In the genomic region with DNA sequence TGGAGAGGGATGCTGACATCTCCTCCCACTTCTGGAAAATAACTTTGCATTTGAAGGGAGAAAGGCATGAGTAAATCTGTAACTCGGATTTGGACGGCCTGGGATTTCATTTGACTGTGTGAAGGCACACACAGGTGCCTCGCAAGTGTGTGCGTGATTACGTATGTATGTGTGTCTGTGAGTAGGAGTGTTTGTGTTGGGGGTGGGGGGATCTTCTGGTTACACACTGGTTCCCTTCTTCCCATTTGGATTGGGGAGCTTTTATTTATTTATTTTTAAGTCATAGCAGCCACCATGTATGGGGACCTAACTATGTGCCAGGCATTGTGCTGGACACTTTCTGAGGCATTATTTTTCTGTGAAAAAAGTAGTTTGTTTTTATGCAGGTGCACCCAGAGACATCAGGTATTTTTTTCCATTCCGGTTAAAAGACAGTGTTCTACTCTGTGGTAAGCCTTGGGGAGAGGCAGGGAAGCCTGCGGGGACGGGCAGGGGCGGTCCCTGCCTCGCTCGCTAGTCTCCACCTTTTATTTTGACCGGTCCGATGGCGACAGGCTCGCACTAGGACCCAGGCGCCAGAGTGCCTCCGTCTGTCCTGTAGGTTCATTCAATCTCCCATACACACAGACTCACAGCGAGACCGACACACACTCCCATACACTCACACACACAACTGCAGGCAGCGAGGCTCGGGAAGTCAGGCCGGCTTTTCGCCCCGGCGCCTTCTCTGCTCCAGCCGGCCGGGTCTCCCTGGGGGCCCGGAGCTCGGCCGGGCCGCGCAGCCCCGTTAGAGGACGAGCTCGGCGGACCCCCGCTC, we compare ENCODE assay signal across 1 cellular context.
TF ChIP-seq lines count a peak whose summit lies in the region.

MXI1 (plus strand) TSS at position 618 of the 817 bp plus-strand sequence. CDS start 204 bp downstream, outside the sequence.

TF ChIP-seq in GM12878, 131 proteins besides CTCF, POLR2A, EP300 and RAD21 (continued from another document and continues in another):
- TF ChIP-seq E2F8 (IDR thresholded peaks at IDR 0.05; ENCODE audit: low read depth, partially characterized antibody) (no peak), TAF1 (IDR thresholded peaks at IDR 0.05; ENCODE audit: borderline replicate concordance, low read depth, low read length) (no peak), JUNB (IDR thresholded peaks at IDR 0.05) (no peak), LARP7 (IDR thresholded peaks at IDR 0.05) (no peak), RAD51 (IDR thresholded peaks at IDR 0.05) (no peak), FOXK2 (IDR thresholded peaks at IDR 0.05) (no peak), EED (IDR thresholded peaks at IDR 0.05; ENCODE audit: low read depth) (no peak), MTA3 (IDR thresholded peaks at IDR 0.05; ENCODE audit: borderline replicate concordance, low read length) (no peak), CEBPB (IDR thresholded peaks at IDR 0.05; ENCODE audit: borderline replicate concordance in 1 of 2, low read depth in 2 of 2, low read length in 2 of 2) (no peak), SREBF1 (IDR thresholded peaks at IDR 0.05; ENCODE audit: low read length) (no peak), HCFC1 (IDR thresholded peaks at IDR 0.05; ENCODE audit: low read length) (no peak), SUZ12 (IDR thresholded peaks at IDR 0.05; ENCODE audit: unreplicated experiment) (no peak), ZNF207 (IDR thresholded peaks at IDR 0.05; ENCODE audit: borderline replicate concordance) (no peak), BACH1 (IDR thresholded peaks at IDR 0.05; ENCODE audit: borderline replicate concordance) (no peak), POLR2AphosphoS2 (IDR thresholded peaks at IDR 0.05; ENCODE audit: low read depth, low read length) (no peak), ZZZ3 (IDR thresholded peaks at IDR 0.05; ENCODE audit: control insufficient read depth, insufficient read length, low read depth) (no peak), E2F4 (IDR thresholded peaks at IDR 0.05; ENCODE audit: low read depth, low read length) (no peak), CBX3 (IDR thresholded peaks at IDR 0.05; ENCODE audit: borderline replicate concordance, low read depth) (no peak), BCL11A (IDR thresholded peaks at IDR 0.05; ENCODE audit: low read depth, low read length) (no peak), ZNF24 (IDR thresholded peaks at IDR 0.05) (no peak), NR2F1 (conservative IDR thresholded peaks at IDR 0.05) (0 out of 2 replicates have a peak, but pooled peaks have one; percentile 31), GATAD2B (conservative IDR thresholded peaks at IDR 0.05; ENCODE audit: low read depth) (peak; percentile 69), GABPA (IDR thresholded peaks at IDR 0.05; ENCODE audit: low read depth) (no peak), CBFB (IDR thresholded peaks at IDR 0.05; ENCODE audit: low read depth) (no peak), CHD2 (IDR thresholded peaks at IDR 0.05; ENCODE audit: borderline replicate concordance, low read depth, low read length) (peak; percentile 43; the same call in 1 of the 2 replicates), PAX8 (IDR thresholded peaks at IDR 0.05) (no peak), BCLAF1 (IDR thresholded peaks at IDR 0.05) (no peak), TCF3 (IDR thresholded peaks at IDR 0.05; ENCODE audit: borderline replicate concordance, insufficient read depth, low read depth, low read length) (no peak), FOXM1 (IDR thresholded peaks at IDR 0.05; ENCODE audit: low read depth, low read length) (no peak), STAT1 (conservative IDR thresholded peaks at IDR 0.05) (no peak), SMC3 (IDR thresholded peaks at IDR 0.05; ENCODE audit: borderline replicate concordance, low read length) (no peak; the same call in 1 of the 2 replicates), CREB1 (IDR thresholded peaks at IDR 0.05; ENCODE audit: low read depth) (peak; percentile 56)
- TF ChIP-seq, protein P1, sequence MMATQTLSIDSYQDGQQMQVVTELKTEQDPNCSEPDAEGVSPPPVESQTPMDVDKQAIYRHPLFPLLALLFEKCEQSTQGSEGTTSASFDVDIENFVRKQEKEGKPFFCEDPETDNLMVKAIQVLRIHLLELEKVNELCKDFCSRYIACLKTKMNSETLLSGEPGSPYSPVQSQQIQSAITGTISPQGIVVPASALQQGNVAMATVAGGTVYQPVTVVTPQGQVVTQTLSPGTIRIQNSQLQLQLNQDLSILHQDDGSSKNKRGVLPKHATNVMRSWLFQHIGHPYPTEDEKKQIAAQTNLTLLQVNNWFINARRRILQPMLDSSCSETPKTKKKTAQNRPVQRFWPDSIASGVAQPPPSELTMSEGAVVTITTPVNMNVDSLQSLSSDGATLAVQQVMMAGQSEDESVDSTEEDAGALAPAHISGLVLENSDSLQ (IDR thresholded peaks at IDR 0.05) = peak; percentile 39; the same call in 1 of the 2 replicates
- TF ChIP-seq, protein P2, sequence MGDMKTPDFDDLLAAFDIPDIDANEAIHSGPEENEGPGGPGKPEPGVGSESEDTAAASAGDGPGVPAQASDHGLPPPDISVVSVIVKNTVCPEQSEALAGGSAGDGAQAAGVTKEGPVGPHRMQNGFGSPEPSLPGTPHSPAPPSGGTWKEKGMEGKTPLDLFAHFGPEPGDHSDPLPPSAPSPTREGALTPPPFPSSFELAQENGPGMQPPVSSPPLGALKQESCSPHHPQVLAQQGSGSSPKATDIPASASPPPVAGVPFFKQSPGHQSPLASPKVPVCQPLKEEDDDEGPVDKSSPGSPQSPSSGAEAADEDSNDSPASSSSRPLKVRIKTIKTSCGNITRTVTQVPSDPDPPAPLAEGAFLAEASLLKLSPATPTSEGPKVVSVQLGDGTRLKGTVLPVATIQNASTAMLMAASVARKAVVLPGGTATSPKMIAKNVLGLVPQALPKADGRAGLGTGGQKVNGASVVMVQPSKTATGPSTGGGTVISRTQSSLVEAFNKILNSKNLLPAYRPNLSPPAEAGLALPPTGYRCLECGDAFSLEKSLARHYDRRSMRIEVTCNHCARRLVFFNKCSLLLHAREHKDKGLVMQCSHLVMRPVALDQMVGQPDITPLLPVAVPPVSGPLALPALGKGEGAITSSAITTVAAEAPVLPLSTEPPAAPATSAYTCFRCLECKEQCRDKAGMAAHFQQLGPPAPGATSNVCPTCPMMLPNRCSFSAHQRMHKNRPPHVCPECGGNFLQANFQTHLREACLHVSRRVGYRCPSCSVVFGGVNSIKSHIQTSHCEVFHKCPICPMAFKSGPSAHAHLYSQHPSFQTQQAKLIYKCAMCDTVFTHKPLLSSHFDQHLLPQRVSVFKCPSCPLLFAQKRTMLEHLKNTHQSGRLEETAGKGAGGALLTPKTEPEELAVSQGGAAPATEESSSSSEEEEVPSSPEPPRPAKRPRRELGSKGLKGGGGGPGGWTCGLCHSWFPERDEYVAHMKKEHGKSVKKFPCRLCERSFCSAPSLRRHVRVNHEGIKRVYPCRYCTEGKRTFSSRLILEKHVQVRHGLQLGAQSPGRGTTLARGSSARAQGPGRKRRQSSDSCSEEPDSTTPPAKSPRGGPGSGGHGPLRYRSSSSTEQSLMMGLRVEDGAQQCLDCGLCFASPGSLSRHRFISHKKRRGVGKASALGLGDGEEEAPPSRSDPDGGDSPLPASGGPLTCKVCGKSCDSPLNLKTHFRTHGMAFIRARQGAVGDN (IDR thresholded peaks at IDR 0.05) = no peak
- TF ChIP-seq, protein P3, sequence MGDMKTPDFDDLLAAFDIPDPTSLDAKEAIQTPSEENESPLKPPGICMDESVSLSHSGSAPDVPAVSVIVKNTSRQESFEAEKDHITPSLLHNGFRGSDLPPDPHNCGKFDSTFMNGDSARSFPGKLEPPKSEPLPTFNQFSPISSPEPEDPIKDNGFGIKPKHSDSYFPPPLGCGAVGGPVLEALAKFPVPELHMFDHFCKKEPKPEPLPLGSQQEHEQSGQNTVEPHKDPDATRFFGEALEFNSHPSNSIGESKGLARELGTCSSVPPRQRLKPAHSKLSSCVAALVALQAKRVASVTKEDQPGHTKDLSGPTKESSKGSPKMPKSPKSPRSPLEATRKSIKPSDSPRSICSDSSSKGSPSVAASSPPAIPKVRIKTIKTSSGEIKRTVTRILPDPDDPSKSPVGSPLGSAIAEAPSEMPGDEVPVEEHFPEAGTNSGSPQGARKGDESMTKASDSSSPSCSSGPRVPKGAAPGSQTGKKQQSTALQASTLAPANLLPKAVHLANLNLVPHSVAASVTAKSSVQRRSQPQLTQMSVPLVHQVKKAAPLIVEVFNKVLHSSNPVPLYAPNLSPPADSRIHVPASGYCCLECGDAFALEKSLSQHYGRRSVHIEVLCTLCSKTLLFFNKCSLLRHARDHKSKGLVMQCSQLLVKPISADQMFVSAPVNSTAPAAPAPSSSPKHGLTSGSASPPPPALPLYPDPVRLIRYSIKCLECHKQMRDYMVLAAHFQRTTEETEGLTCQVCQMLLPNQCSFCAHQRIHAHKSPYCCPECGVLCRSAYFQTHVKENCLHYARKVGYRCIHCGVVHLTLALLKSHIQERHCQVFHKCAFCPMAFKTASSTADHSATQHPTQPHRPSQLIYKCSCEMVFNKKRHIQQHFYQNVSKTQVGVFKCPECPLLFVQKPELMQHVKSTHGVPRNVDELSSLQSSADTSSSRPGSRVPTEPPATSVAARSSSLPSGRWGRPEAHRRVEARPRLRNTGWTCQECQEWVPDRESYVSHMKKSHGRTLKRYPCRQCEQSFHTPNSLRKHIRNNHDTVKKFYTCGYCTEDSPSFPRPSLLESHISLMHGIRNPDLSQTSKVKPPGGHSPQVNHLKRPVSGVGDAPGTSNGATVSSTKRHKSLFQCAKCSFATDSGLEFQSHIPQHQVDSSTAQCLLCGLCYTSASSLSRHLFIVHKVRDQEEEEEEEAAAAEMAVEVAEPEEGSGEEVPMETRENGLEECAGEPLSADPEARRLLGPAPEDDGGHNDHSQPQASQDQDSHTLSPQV (IDR thresholded peaks at IDR 0.05) = no peak
- TF ChIP-seq, protein P4, sequence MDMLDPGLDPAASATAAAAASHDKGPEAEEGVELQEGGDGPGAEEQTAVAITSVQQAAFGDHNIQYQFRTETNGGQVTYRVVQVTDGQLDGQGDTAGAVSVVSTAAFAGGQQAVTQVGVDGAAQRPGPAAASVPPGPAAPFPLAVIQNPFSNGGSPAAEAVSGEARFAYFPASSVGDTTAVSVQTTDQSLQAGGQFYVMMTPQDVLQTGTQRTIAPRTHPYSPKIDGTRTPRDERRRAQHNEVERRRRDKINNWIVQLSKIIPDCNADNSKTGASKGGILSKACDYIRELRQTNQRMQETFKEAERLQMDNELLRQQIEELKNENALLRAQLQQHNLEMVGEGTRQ (IDR thresholded peaks at IDR 0.05; ENCODE audit: borderline replicate concordance, low read depth, low read length) = no peak
- TF ChIP-seq, protein P5, sequence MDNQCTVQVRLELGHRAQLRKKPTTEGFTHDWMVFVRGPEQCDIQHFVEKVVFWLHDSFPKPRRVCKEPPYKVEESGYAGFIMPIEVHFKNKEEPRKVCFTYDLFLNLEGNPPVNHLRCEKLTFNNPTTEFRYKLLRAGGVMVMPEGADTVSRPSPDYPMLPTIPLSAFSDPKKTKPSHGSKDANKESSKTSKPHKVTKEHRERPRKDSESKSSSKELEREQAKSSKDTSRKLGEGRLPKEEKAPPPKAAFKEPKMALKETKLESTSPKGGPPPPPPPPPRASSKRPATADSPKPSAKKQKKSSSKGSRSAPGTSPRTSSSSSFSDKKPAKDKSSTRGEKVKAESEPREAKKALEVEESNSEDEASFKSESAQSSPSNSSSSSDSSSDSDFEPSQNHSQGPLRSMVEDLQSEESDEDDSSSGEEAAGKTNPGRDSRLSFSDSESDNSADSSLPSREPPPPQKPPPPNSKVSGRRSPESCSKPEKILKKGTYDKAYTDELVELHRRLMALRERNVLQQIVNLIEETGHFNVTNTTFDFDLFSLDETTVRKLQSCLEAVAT (IDR thresholded peaks at IDR 0.05) = peak; percentile 63; the same call in 1 of the 2 replicates
